ENCODE assay signal across 18 cellular contexts in genomic region chr1:206698011-206698410, GRCh38. TPM values are rescaled to one million over a fixed set of nuclear protein-coding genes. Genes with fewer than 3 reads are reported as not detected.
A peak's percentile ranks its signal among the peaks of the same experiment; 100 is the strongest.
DNase-seq lines count a peak whose midpoint lies in the region; ATAC-seq, FAIRE-seq and TF ChIP-seq lines count a peak whose summit lies in the region.
"Had no signal": no experiment of that assay in that cellular context is flagged by ENCODE, and none has a peak within 500 bp of the region (broad histone marks: within the 10 kb centered on the region; RNA-seq: fewer than 3 reads in every experiment).

No MANE protein-coding gene starts in this region.

- no peaks in the 10 kb centered on the region for H3K27me3 Mint-ChIP-seq in activated T-cell treated with anti-CD3 and anti-CD28 coated beads, Interleukin-2, amount 50 U/mL, for 24 hours
- no peaks in the 10 kb centered on the region for H3K27me3 Mint-ChIP-seq in CD4-positive, alpha-beta memory T cell

- H3K9me3 ChIP-seq in CD4-positive, alpha-beta memory T cell (ENCODE audit: control insufficient read depth in 1 of 2, low read length in 2 of 2), result no peaks in the 10 kb centered on the region
- no peaks in the 10 kb centered on the region for H3K9me3 ChIP-seq in WERI-Rb-1 (ENCODE audit: severe bottlenecking)
- H3K9me3 ChIP-seq in neutrophil, result no peaks in the 10 kb centered on the region
- no peaks in the 10 kb centered on the region for H3K9me3 ChIP-seq in right lobe of liver
- no peaks in the 10 kb centered on the region for H3K9me3 ChIP-seq in kidney (ENCODE audit: control insufficient read depth in 1 of 2, low read length in 2 of 2)
- H3K9me3 ChIP-seq: Caco-2 had no signal

- CTCF ChIA-PET in CD4-positive, alpha-beta memory T cell (lab: Charles Lee; ENCODE audit: partially characterized antibody), result interaction anchor here (1.2 kb wide), 1 partner anchor 9 kb away, joined by 4 read pairs; no protein-coding TSS in a partner anchor

- TF ChIP-seq POLR2A in right lobe of liver (IDR thresholded peaks at IDR 0.05), result no peak

- POLR2A ChIA-PET in CD4-positive, alpha-beta memory T cell (lab: Charles Lee; ENCODE audit: partially characterized antibody), result no interaction called here

- FAIRE-seq in kidney (lab: Jason Lieb, UNC), result no peak
- FAIRE-seq: GM12892, GM19239, HTR-8/SVneo had no signal

- no peak for ATAC-seq in right lobe of liver
- ATAC-seq: HCT116 had no signal

- H3K36me3 ChIP-seq in CD4-positive, alpha-beta memory T cell (ENCODE audit: insufficient read depth, low read length), result peaks cover 27% of the 10 kb centered on the region
- H3K36me3 ChIP-seq in WERI-Rb-1 (peaks cover 38% of the 10 kb centered on the region), neutrophil (peaks cover 13% of the 10 kb centered on the region), right lobe of liver (no peaks in the 10 kb centered on the region), kidney (ENCODE audit: control insufficient read depth in 1 of 2, insufficient read depth in 2 of 2, low read length in 2 of 2) (no peaks in the 10 kb centered on the region)

- TF ChIP-seq CTCF in WERI-Rb-1 (IDR thresholded peaks at IDR 0.05; ENCODE audit: low read depth, low read length), result no peak
- TF ChIP-seq CTCF in neutrophil (IDR thresholded peaks at IDR 0.05), result no peak
- no peak for TF ChIP-seq CTCF in right lobe of liver (IDR thresholded peaks at IDR 0.05)
- no peak for TF ChIP-seq CTCF in kidney (IDR thresholded peaks at IDR 0.05; ENCODE audit: borderline replicate concordance, extremely low read depth, insufficient read depth)

- no peak overlapping the region for H3K9ac ChIP-seq in kidney (ENCODE audit: low read length in 2 of 2)

- H3K36me3 Mint-ChIP-seq in activated T-cell treated with anti-CD3 and anti-CD28 coated beads, Interleukin-2, amount 50 U/mL, for 24 hours (ENCODE audit: low read depth), result peaks cover 44% of the 10 kb centered on the region
- peaks cover 25 to 55% of the 10 kb centered on the region in 2 donors for H3K36me3 Mint-ChIP-seq in CD4-positive, alpha-beta memory T cell

- peak overlapping the region; percentile 44 for H3K27ac Mint-ChIP-seq in activated T-cell treated with anti-CD3 and anti-CD28 coated beads, Interleukin-2, amount 50 U/mL, for 24 hours
- H3K27ac Mint-ChIP-seq in CD4-positive, alpha-beta memory T cell, result peak overlapping the region in 5 of 7 donors; percentile 31 to 90 (median 62)

- H3K4me3 ChIP-seq in CD4-positive, alpha-beta memory T cell (ENCODE audit: low read length in 2 of 2), result no peak overlapping the region
- no peak overlapping the region for H3K4me3 ChIP-seq in WERI-Rb-1 (ENCODE audit: low read depth, low read length)
- no peak overlapping the region for H3K4me3 ChIP-seq in neutrophil (ENCODE audit: low read depth in 1 of 2, low read length in 1 of 2)
- H3K4me3 ChIP-seq in right lobe of liver, result no peak overlapping the region
- no peak overlapping the region for H3K4me3 ChIP-seq in kidney (ENCODE audit: low read length in 2 of 2)

- 86% methylated on average over 2 of the region's 2 CpGs for WGBS in right lobe of liver (ENCODE audit: insufficient coverage, low coverage, low lambda C conversion rate, missing lambda C conversion rate)

- intact Hi-C loops in CD4-positive, alpha-beta memory T cell (cut with micrococcal nuclease), result no loop called here
- intact Hi-C loops in right lobe of liver (cut with DNase I) (no loop called here), kidney (cut with DNase I) (no loop called here)

- no peak for DNase-seq in activated T-cell treated with anti-CD3 and anti-CD28 coated beads, Interleukin-2, amount 50 U/mL, for 24 hours
- no peak for DNase-seq in activated T-cell treated with anti-CD3 and anti-CD28 coated beads, Interleukin-2, amount 50 U/mL, for 48 hours
- DNase-seq in CD4-positive, alpha-beta memory T cell, result no peak
- peak; percentile 95 for DNase-seq in WERI-Rb-1
- no peak for DNase-seq in right lobe of liver
- no peak for DNase-seq in kidney
- DNase-seq in SW 1271 (lab: John Stamatoyannopoulos, UW), result no peak
- DNase-seq: 8988T, Caco-2, NCI-H1436 treated with DMSO at 0.1 percent for 48 hours, NCI-H2107, NCI-H226, NCI-H748 treated with DMSO at 0.1 percent for 48 hours had no signal

- H3K4me1 ChIP-seq in CD4-positive, alpha-beta memory T cell (ENCODE audit: insufficient read depth, low read length), result peaks cover 55% of the 10 kb centered on the region
- peaks cover 80 to 81% of the 10 kb centered on the region in 2 experiments for H3K4me1 ChIP-seq in neutrophil (ENCODE audit: control insufficient read depth in 1 of 2, insufficient read depth in 1 of 2, low read depth in 1 of 2, low read length in 1 of 2)
- H3K4me1 ChIP-seq in right lobe of liver, result peaks cover 8 to 67% (median 36%) of the 10 kb centered on the region in 4 donors
- peaks cover 67 to 69% of the 10 kb centered on the region in 2 donors for H3K4me1 ChIP-seq in kidney (ENCODE audit: control insufficient read depth in 1 of 2, insufficient read depth in 1 of 2, low read depth in 1 of 2, low read length in 2 of 2)

- H3K27me3 ChIP-seq in CD4-positive, alpha-beta memory T cell (ENCODE audit: insufficient read depth, low read length), result no peaks in the 10 kb centered on the region
- no peaks in the 10 kb centered on the region for H3K27me3 ChIP-seq in WERI-Rb-1 (ENCODE audit: insufficient read depth, low read depth, severe bottlenecking)
- no peaks in the 10 kb centered on the region for H3K27me3 ChIP-seq in neutrophil
- no peaks in the 10 kb centered on the region for H3K27me3 ChIP-seq in right lobe of liver

- no peaks in the 10 kb centered on the region for H3K9me3 Mint-ChIP-seq in activated T-cell treated with anti-CD3 and anti-CD28 coated beads, Interleukin-2, amount 50 U/mL, for 24 hours
- no peaks in the 10 kb centered on the region for H3K9me3 Mint-ChIP-seq in CD4-positive, alpha-beta memory T cell

- peaks cover 85% of the 10 kb centered on the region for H3K4me1 Mint-ChIP-seq in activated T-cell treated with anti-CD3 and anti-CD28 coated beads, Interleukin-2, amount 50 U/mL, for 24 hours (ENCODE audit: low read depth)
- H3K4me1 Mint-ChIP-seq in CD4-positive, alpha-beta memory T cell, result peaks cover 55 to 96% (median 80%) of the 10 kb centered on the region in 4 donors

- H3K4me3 Mint-ChIP-seq in activated T-cell treated with anti-CD3 and anti-CD28 coated beads, Interleukin-2, amount 50 U/mL, for 24 hours, result no peak overlapping the region
- peak overlapping the region in 1 of 8 donors; percentile 28 for H3K4me3 Mint-ChIP-seq in CD4-positive, alpha-beta memory T cell

- H3K27ac ChIP-seq in CD4-positive, alpha-beta memory T cell (ENCODE audit: low read depth, low read length), result no peak overlapping the region
- peak overlapping the region; percentile 67 for H3K27ac ChIP-seq in WERI-Rb-1
- peak overlapping the region; percentile 81 for H3K27ac ChIP-seq in neutrophil
- peak overlapping the region in 1 of 3 donors; percentile 75 for H3K27ac ChIP-seq in right lobe of liver
- no peak overlapping the region for H3K27ac ChIP-seq in kidney (ENCODE audit: low read depth in 2 of 2, low read length in 2 of 2)

RNA-seq across cellular contexts. Expression of gene MAPKAPK2, which starts 13.3 kb away (rescaled TPM):
- 10 to 100 TPM; 71.7 to 72.8 TPM for total RNA-seq in CD4-positive, alpha-beta memory T cell
- polyA plus RNA-seq in CD4-positive, alpha-beta memory T cell, result 1 to 10 TPM; 1.3 to 3.9 TPM
- total RNA-seq in right lobe of liver (10 to 100 TPM; 25.6 to 46.6 (median 34.0) TPM), kidney (113 TPM)
- polyA plus RNA-seq in kidney (ENCODE audit: insufficient read depth, low read depth, low replicate concordance), result 84.5 TPM

Comparison
In these comparisons a context has a peak if more than half of its experiments do, and no peak if none do; other contexts are left out.
1. H3K27ac ChIP-seq: peak in WERI-Rb-1 (single experiment) and neutrophil (single experiment); none in CD4-positive, alpha-beta memory T cell (single experiment) and kidney (0 of 2).